ENCODE assay signal across 17 cellular contexts in the genomic region with DNA sequence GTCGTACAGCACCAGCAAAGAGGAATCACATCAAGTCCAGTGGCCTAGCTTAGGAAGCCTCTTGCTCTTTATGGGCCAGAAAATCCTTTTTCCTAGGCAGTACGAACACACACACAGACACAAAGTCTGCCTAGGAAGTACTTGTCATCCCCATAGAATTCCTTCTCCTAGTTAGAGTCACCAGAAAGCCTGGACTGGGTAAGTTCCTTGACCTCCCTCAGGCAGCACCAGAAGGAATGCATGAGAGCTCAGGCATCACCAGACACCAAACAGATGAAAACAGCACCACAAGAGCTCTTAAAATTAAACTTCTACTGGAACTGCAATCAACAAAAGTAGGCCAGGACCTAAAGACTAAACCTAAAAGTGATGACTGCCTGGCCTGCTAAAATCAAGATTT.
"Had no signal": no experiment of that assay in that cellular context is flagged by ENCODE, and none has a peak within 500 bp of the region (broad histone marks: within the 10 kb centered on the region; RNA-seq: fewer than 3 reads in every experiment).

No MANE protein-coding gene starts in this region.

- H3K36me3 Mint-ChIP-seq: T-cell had no signal

- ATAC-seq: activated CD8-positive, alpha-beta T cell treated with anti-CD3 and anti-CD28 coated beads for 36 hours; left cardiac atrium; stimulated activated naive CD8-positive, alpha-beta T cell treated with anti-CD3 and anti-CD28 coated beads, Interleukin-15, amount 100 ng/mL, for 72 hours; T-cell had no signal

- H3K4me1 Mint-ChIP-seq: nephron; stimulated activated naive CD8-positive, alpha-beta T cell treated with anti-CD3 and anti-CD28 coated beads, Interleukin-15, amount 100 ng/mL, for 72 hours; T-cell had no signal

- H3K4me3 ChIP-seq: ascending aorta, coronary artery, thoracic aorta had no signal

- H3K27ac Mint-ChIP-seq: activated CD8-positive, alpha-beta T cell treated with anti-CD3 and anti-CD28 coated beads for 36 hours; nephron; stimulated activated naive CD8-positive, alpha-beta T cell treated with anti-CD3 and anti-CD28 coated beads, Interleukin-15, amount 100 ng/mL, for 72 hours; T-cell had no signal

- DNase-seq: activated CD4-positive, alpha-beta T cell treated with anti-CD3 and anti-CD28 coated beads for 4 hours; activated CD8-positive, alpha-beta memory T cell treated with anti-CD3 and anti-CD28 coated beads, Interleukin-2, amount 50 U/mL, for 48 hours; activated CD8-positive, alpha-beta T cell treated with anti-CD3 and anti-CD28 coated beads for 36 hours; activated naive CD4-positive, alpha-beta T cell; effector CD4-positive, alpha-beta T cell; hippocampal formation; left cardiac atrium; stimulated activated CD4-positive, alpha-beta T cell treated with anti-CD3 and anti-CD28 coated beads, Interleukin-15, amount 100 ng/mL, for 24 hours; stimulated activated CD4-positive, alpha-beta T cell treated with anti-CD3 and anti-CD28 coated beads, Interleukin-4, amount 100 ng/mL, for 24 hours; stimulated activated naive CD8-positive, alpha-beta T cell treated with anti-CD3 and anti-CD28 coated beads, Interleukin-15, amount 100 ng/mL, for 72 hours; T-cell; T1000; WERI-Rb-1 had no signal

- H3K4me3 Mint-ChIP-seq: activated CD8-positive, alpha-beta T cell treated with anti-CD3 and anti-CD28 coated beads for 36 hours; nephron; stimulated activated naive CD8-positive, alpha-beta T cell treated with anti-CD3 and anti-CD28 coated beads, Interleukin-15, amount 100 ng/mL, for 72 hours; T-cell had no signal

- H3K9me3 Mint-ChIP-seq: activated CD8-positive, alpha-beta T cell treated with anti-CD3 and anti-CD28 coated beads for 36 hours; stimulated activated naive CD8-positive, alpha-beta T cell treated with anti-CD3 and anti-CD28 coated beads, Interleukin-15, amount 100 ng/mL, for 72 hours; T-cell had no signal
